8 cellular contexts compared by ENCODE assay signal in genomic region chr1:209769171-209769904, GRCh38. TPM values are rescaled to one million over a fixed set of nuclear protein-coding genes. Genes with fewer than 3 reads are reported as not detected.
DNase-seq lines count a peak whose midpoint lies in the region; ATAC-seq and TF ChIP-seq lines count a peak whose summit lies in the region.

No MANE protein-coding gene starts in this region.

- no peak overlapping the region for H4K5ac ChIP-seq in H9 (ENCODE audit: insufficient read length, low read depth, low read length)

- no peaks in the 10 kb centered on the region for H3K79me2 ChIP-seq in H9 (ENCODE audit: insufficient read depth, low read length)

- H4K8ac ChIP-seq in H9 (replicated peaks; ENCODE audit: insufficient read length, low read depth, low read length) = no peak overlapping the region

- peaks cover 32% of the 10 kb centered on the region for H3K4me1 Mint-ChIP-seq in activated naive CD4-positive, alpha-beta T cell treated with anti-CD3 and anti-CD28 coated beads, Interleukin-2, amount 10 ng/mL, durations not matched to agents 7 days and 5 days
- H3K4me1 Mint-ChIP-seq in H9 = peaks cover 0 to 6% of the 10 kb centered on the region in 2 experiments; a peak in 1 of 4 replicates
- H3K4me1 Mint-ChIP-seq in Calu3 (ENCODE audit: low read depth, unreplicated experiment) = no peaks in the 10 kb centered on the region

- CTCF ChIA-PET in activated naive CD4-positive, alpha-beta T cell treated with anti-CD3 and anti-CD28 coated beads, Interleukin-2, amount 10 ng/mL, durations not matched to agents 7 days and 5 days (lab: Charles Lee) = interaction anchor here (0.8 to 6.0 kb wide), 11 partner anchors 10 to 203 kb away, joined by 3 to 96 read pairs (median 6); partner anchors contain the start of genes HSD11B1 and TRAF3IP3
- CTCF ChIA-PET in Calu3 (lab: Charles Lee) = interaction anchor here (0.7 to 0.9 kb wide), 2 partner anchors 18 to 1958 kb away, joined by 3 to 4 read pairs; no protein-coding TSS in a partner anchor

- H2BK12ac ChIP-seq in H9 (ENCODE audit: insufficient read length, low read depth, low read length) = no peak overlapping the region

- no peak overlapping the region for H3T11ph ChIP-seq in H9 (ENCODE audit: low read length)

- no peak overlapping the region for H3K4me3 Mint-ChIP-seq in activated naive CD4-positive, alpha-beta T cell treated with anti-CD3 and anti-CD28 coated beads, Interleukin-2, amount 10 ng/mL, durations not matched to agents 7 days and 5 days
- H3K4me3 Mint-ChIP-seq in H9 (no peak overlapping the region), Calu3 (ENCODE audit: low read depth, unreplicated experiment) (no peak overlapping the region)

- no peaks in the 10 kb centered on the region for H3K27me3 Mint-ChIP-seq in activated naive CD4-positive, alpha-beta T cell treated with anti-CD3 and anti-CD28 coated beads, Interleukin-2, amount 10 ng/mL, durations not matched to agents 7 days and 5 days
- H3K27me3 Mint-ChIP-seq in H9 (ENCODE audit: low read depth) = peaks cover 4% of the 10 kb centered on the region; the same call in 1 of the 2 replicates
- H3K27me3 Mint-ChIP-seq in Calu3 (ENCODE audit: unreplicated experiment) = no peaks in the 10 kb centered on the region

- no peak overlapping the region for H2BK20ac ChIP-seq in H9 (ENCODE audit: low read depth, low read length, poor library complexity, severe bottlenecking)

- peaks cover 31% of the 10 kb centered on the region for H3K36me3 Mint-ChIP-seq in activated naive CD4-positive, alpha-beta T cell treated with anti-CD3 and anti-CD28 coated beads, Interleukin-2, amount 10 ng/mL, durations not matched to agents 7 days and 5 days
- H3K36me3 Mint-ChIP-seq in H9 (ENCODE audit: insufficient read depth in 1 of 3, low read depth in 3 of 3) (no peaks in the 10 kb centered on the region; a peak in 1 of 7 replicates), Calu3 (ENCODE audit: insufficient read depth, unreplicated experiment) (no peaks in the 10 kb centered on the region)

- H3K9me3 ChIP-seq in H9 (ENCODE audit: control insufficient read depth, low read depth, low read length) = no peaks in the 10 kb centered on the region

- H3K27ac Mint-ChIP-seq in activated naive CD4-positive, alpha-beta T cell treated with anti-CD3 and anti-CD28 coated beads, Interleukin-2, amount 10 ng/mL, durations not matched to agents 7 days and 5 days = no peak overlapping the region
- H3K27ac Mint-ChIP-seq in H9 (no peak overlapping the region; a peak in 1 of 7 replicates), Calu3 (ENCODE audit: unreplicated experiment) (no peak overlapping the region)

- no peak overlapping the region for H3K4ac ChIP-seq in H9 (ENCODE audit: low read depth, low read length)

- no TSS peak for BruUV-seq in Calu3 (replicated peaks; lab: Mats Ljungman, UMichigan)

- H2AFZ ChIP-seq in H9 (ENCODE audit: low read length) = no peak overlapping the region

- H2BK120ac ChIP-seq in H9 (ENCODE audit: low read depth, low read length, poor library complexity, severe bottlenecking) = no peak overlapping the region

- no peak overlapping the region for H2AK5ac ChIP-seq in H9 (ENCODE audit: insufficient read length, low read length)

- no peaks in the 10 kb centered on the region for H3K9me3 Mint-ChIP-seq in activated naive CD4-positive, alpha-beta T cell treated with anti-CD3 and anti-CD28 coated beads, Interleukin-2, amount 10 ng/mL, durations not matched to agents 7 days and 5 days
- no peaks in the 10 kb centered on the region for H3K9me3 Mint-ChIP-seq in H9
- H3K9me3 Mint-ChIP-seq in Calu3 (ENCODE audit: low read depth, unreplicated experiment) = no peaks in the 10 kb centered on the region

- no peak overlapping the region for H3K56ac ChIP-seq in H9 (ENCODE audit: insufficient read length, low read depth, low read length)

- intact Hi-C loops in left cardiac atrium (cut with DNase I) = no loop called here
- intact Hi-C loops in Calu3 (cut with micrococcal nuclease; ENCODE audit: unreplicated experiment) = no loop called here

- peak; percentile 65 for DNase-seq in SIG-M5 (lab: John Stamatoyannopoulos, UW)
- peak; percentile 88 for DNase-seq in activated naive CD4-positive, alpha-beta T cell treated with anti-CD3 and anti-CD28 coated beads, Interleukin-2, amount 10 ng/mL, durations not matched to agents 7 days and 5 days
- peak; percentile 88 for DNase-seq in left cardiac atrium
- DNase-seq in stimulated activated CD4-positive, alpha-beta T cell treated with anti-CD3 and anti-CD28 coated beads, Interleukin-12 subunit alpha, Interleukin-12 subunit beta, amount 100 ng/mL, for 48 hours (ENCODE audit: low read depth in 2 of 3, low spot score in 1 of 3) = peak; percentile 64 to 73 (median 67)
- DNase-seq in H9 = no peak
- DNase-seq in Calu3 = no peak

- no peak overlapping the region for H3K9ac ChIP-seq in H9 (ENCODE audit: extremely low read depth, insufficient read length, low read length)

- no peak overlapping the region for H4K91ac ChIP-seq in H9 (ENCODE audit: insufficient read length, low read depth, low read length)

- no peak overlapping the region for H2BK5ac ChIP-seq in H9 (ENCODE audit: insufficient read length, low read length)

- peaks cover 3% of the 10 kb centered on the region for H4K20me1 ChIP-seq in H9 (ENCODE audit: control insufficient read depth, insufficient read depth, insufficient read length)

- ATAC-seq in GM18502 (IDR thresholded peaks at IDR 0.05; ENCODE audit: poor library complexity, unreplicated experiment) (peak; percentile 79), HG02885 (IDR thresholded peaks at IDR 0.05; ENCODE audit: poor library complexity, unreplicated experiment) (peak; percentile 71), left cardiac atrium (peak; percentile 83 to 91)

- TF ChIP-seq CTCF in H9 (conservative IDR thresholded peaks at IDR 0.05) (no peak), Calu3 (IDR thresholded peaks at IDR 0.05; ENCODE audit: unreplicated experiment) (no peak)

- no peak overlapping the region for H3K4me2 ChIP-seq in H9 (ENCODE audit: insufficient read depth, insufficient read length, low read length)

- no peak overlapping the region for H2BK15ac ChIP-seq in H9 (ENCODE audit: low read depth, low read length)

- no CpG with 5 or more reads among the region's 13 CpGs for WGBS in H9 (ENCODE audit: extremely low coverage, insufficient read length, low lambda C conversion rate)

- no peaks in the 10 kb centered on the region for H3K79me1 ChIP-seq in H9 (ENCODE audit: insufficient read depth, low read depth, low read length, poor library complexity, severe bottlenecking)

- no peak overlapping the region for H3K23ac ChIP-seq in H9 (ENCODE audit: insufficient read length, low read depth, low read length)

- no peaks in the 10 kb centered on the region for H3K4me1 ChIP-seq in H9 (ENCODE audit: insufficient read depth, low read length)

- no peak overlapping the region for H3K18ac ChIP-seq in H9 (ENCODE audit: insufficient read length, low read depth, low read length)

- H3K27ac ChIP-seq in H9 (ENCODE audit: insufficient read length, low read depth, low read length) = no peak overlapping the region

- H3K14ac ChIP-seq in H9 (ENCODE audit: insufficient read depth, low read length) = no peak overlapping the region

- no peaks in the 10 kb centered on the region for H3K23me2 ChIP-seq in H9 (ENCODE audit: insufficient read length, low read depth, low read length, poor library complexity, severe bottlenecking)

- no peaks in the 10 kb centered on the region for H3K27me3 ChIP-seq in H9 (ENCODE audit: insufficient read depth, low read length)

RNA-seq across cellular contexts. Expression of gene TRAF3IP3, which starts 13.5 kb away (rescaled TPM):
- total RNA-seq in left cardiac atrium (1 to 10 TPM; 1.3 to 2.7 TPM), H9 (2021) (not detected in 2 replicates), Calu3 (2022) (not detected in 2 replicates)

RNA-seq across cellular contexts. Expression of gene C1orf74, which starts 15.0 kb away (rescaled TPM):
- 1 to 10 TPM; 1.8 to 1.9 TPM for total RNA-seq in left cardiac atrium
- total RNA-seq in H9 (2021) = 2.1 and 2.4 TPM in 2 replicates
- 4.9 and 5.1 TPM in 2 replicates for total RNA-seq in Calu3 (2022)

RNA-seq across cellular contexts. Expression of gene IRF6, which starts 36.6 kb away (rescaled TPM):
- total RNA-seq in left cardiac atrium = 10 to 100 TPM; 20.7 to 21.8 TPM
- 7.1 and 8.9 TPM in 2 replicates for total RNA-seq in H9 (2021)
- total RNA-seq in Calu3 (2022) = 44.1 and 51.2 TPM in 2 replicates

RNA-seq across cellular contexts. Expression of gene UTP25, which starts 58.4 kb away (rescaled TPM):
- total RNA-seq in left cardiac atrium (1 to 10 TPM; 3.0 to 4.4 TPM), H9 (2021) (12.9 TPM in 2 replicates), Calu3 (2022) (18.6 and 19.1 TPM in 2 replicates)

Comparison
In these comparisons a context has a peak if more than half of its experiments do, and no peak if none do; other contexts are left out.
1. DNase-seq: peak in SIG-M5 (single experiment), activated naive CD4-positive, alpha-beta T cell treated with anti-CD3 and anti-CD28 coated beads, Interleukin-2, amount 10 ng/mL, durations not matched to agents 7 days and 5 days (single experiment), left cardiac atrium (single experiment) and stimulated activated CD4-positive, alpha-beta T cell treated with anti-CD3 and anti-CD28 coated beads, Interleukin-12 subunit alpha, Interleukin-12 subunit beta, amount 100 ng/mL, for 48 hours (3 of 3); none in H9 (single experiment) and Calu3 (single experiment).
2. Peak in every context shown above with its lines, with median percentiles within 50 percentile points of each other: ATAC-seq.